8 cellular contexts compared by ENCODE assay signal in the genomic region with DNA sequence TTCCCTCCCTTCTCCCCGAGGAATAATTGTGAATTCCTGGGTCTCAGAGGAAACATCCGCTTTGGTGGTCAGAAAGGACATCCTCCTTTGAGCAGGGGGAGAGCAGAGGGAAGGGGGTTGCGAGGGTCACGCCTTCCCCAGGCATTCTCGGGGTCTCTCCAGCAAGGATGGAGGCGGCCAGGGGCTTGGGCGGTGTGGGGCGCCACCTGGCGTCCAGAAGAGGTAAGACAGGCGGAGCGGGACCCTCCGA.
DNase-seq lines count a peak whose midpoint lies in the region; ATAC-seq and TF ChIP-seq lines count a peak whose summit lies in the region.

No MANE protein-coding gene starts in this region.

- ATAC-seq in HG02798 (IDR thresholded peaks at IDR 0.05; ENCODE audit: poor library complexity, unreplicated experiment), result no peak

- H3K27ac ChIP-seq in esophagus muscularis mucosa (replicated peaks in 1 of 4), result peak overlapping the region; percentile 81 to 87 (median 82)
- H3K27ac ChIP-seq in neural cell (ENCODE audit: low read length), result no peak overlapping the region
- H3K27ac ChIP-seq in suprapubic skin, result no peak overlapping the region

- TF ChIP-seq CTCF in GM13977 (IDR thresholded peaks at IDR 0.05; ENCODE audit: extremely low read depth, insufficient read depth, missing control alignments) (peak; percentile 94), esophagus muscularis mucosa (IDR thresholded peaks at IDR 0.05) (peak; percentile 91 to 96 (median 96)), neural cell (IDR thresholded peaks at IDR 0.05; ENCODE audit: poor library complexity, severe bottlenecking) (peak; percentile 99), suprapubic skin (IDR thresholded peaks at IDR 0.05) (peak; percentile 73 to 94)

- H3F3A ChIP-seq in neural cell (ENCODE audit: insufficient read depth, low read length, poor library complexity, severe bottlenecking), result no peaks in the 10 kb centered on the region

- no peaks in the 10 kb centered on the region for H3K36me3 ChIP-seq in esophagus muscularis mucosa
- no peaks in the 10 kb centered on the region for H3K36me3 ChIP-seq in neural cell (ENCODE audit: insufficient read depth, low read length)
- no peaks in the 10 kb centered on the region for H3K36me3 ChIP-seq in suprapubic skin

- peak overlapping the region; percentile 30 for H3K9ac ChIP-seq in neural cell (ENCODE audit: low read length)

- H2AFZ ChIP-seq in neural cell (ENCODE audit: low read depth, low read length), result no peak overlapping the region

- TF ChIP-seq EP300 in esophagus muscularis mucosa (IDR thresholded peaks at IDR 0.05) (no peak), neural cell (conservative IDR thresholded peaks at IDR 0.05; ENCODE audit: poor library complexity, severe bottlenecking) (peak; percentile 31), suprapubic skin (IDR thresholded peaks at IDR 0.05) (no peak)

- H3K9me3 ChIP-seq in esophagus muscularis mucosa, result no peaks in the 10 kb centered on the region
- no peaks in the 10 kb centered on the region for H3K9me3 ChIP-seq in neural cell (ENCODE audit: low read length)
- no peaks in the 10 kb centered on the region for H3K9me3 ChIP-seq in suprapubic skin

- TF ChIP-seq POLR2A in esophagus muscularis mucosa (IDR thresholded peaks at IDR 0.05; ENCODE audit: low read depth) (no peak), suprapubic skin (IDR thresholded peaks at IDR 0.05) (no peak)

- no peak overlapping the region for H3K4me2 ChIP-seq in neural cell (ENCODE audit: low read length)

- H3K4me1 ChIP-seq in esophagus muscularis mucosa (peaks cover 16 to 28% (median 26%) of the 10 kb centered on the region in 4 donors), suprapubic skin (peaks cover 18% of the 10 kb centered on the region)

- H3K79me2 ChIP-seq in neural cell (replicated peaks; ENCODE audit: insufficient read depth, low read length), result no peaks in the 10 kb centered on the region

- peak; percentile 99 for TF ChIP-seq RAD21 in neural cell (conservative IDR thresholded peaks at IDR 0.05)

- DNase-seq in GM13977 (ENCODE audit: low spot score) (peak; percentile 86), HuH-7.5 (ENCODE audit: low spot score) (peak; percentile 75), esophagus muscularis mucosa (ENCODE audit: extremely low spot score) (no peak), suprapubic skin (ENCODE audit: low spot score in 2 of 2) (peak in 1 of 2 donors; percentile 80), DMS79 treated with DMSO at 0.1 percent for 48 hours (lab: John Stamatoyannopoulos, UW) (no peak)
- DNase-seq in activated CD8-positive, alpha-beta memory T cell treated with anti-CD3 and anti-CD28 coated beads, Interleukin-2, amount 50 U/mL, for 4 hours, result peak; percentile 57

- no peaks in the 10 kb centered on the region for H4K20me1 ChIP-seq in neural cell (ENCODE audit: insufficient read depth)

- H3K27me3 ChIP-seq in esophagus muscularis mucosa, result no peaks in the 10 kb centered on the region
- no peaks in the 10 kb centered on the region for H3K27me3 ChIP-seq in neural cell (ENCODE audit: insufficient read depth, low read depth, low read length)
- no peaks in the 10 kb centered on the region for H3K27me3 ChIP-seq in suprapubic skin

- intact Hi-C loops in esophagus muscularis mucosa (cut with DNase I), result loop anchor here (2.0 to 10.0 kb wide), 3 partner anchors 162 to 406 kb away; no protein-coding TSS in a partner anchor

- WGBS in esophagus muscularis mucosa, result 3% methylated on average over 11 of the region's 12 CpGs
- WGBS in suprapubic skin, result 2% methylated on average over 9 of the region's 12 CpGs

- in situ Hi-C loops in GM13977 (cut with MboI; ENCODE audit: low pct_unique_long_range_greater_than_20kb, low sequenced_read_pairs, unreplicated experiment), result no loop called here

- H3K4me3 ChIP-seq in esophagus muscularis mucosa (peak overlapping the region; percentile 31 to 44 (median 36)), neural cell (ENCODE audit: low read length) (peak overlapping the region; percentile 56), suprapubic skin (peak overlapping the region; percentile 3)

- no peaks in the 10 kb centered on the region for H3K9me2 ChIP-seq in neural cell (ENCODE audit: insufficient read depth, low read length)

TF ChIP-seq in neural cell, 6 proteins besides CTCF, POLR2A, EP300 and RAD21:
- TF ChIP-seq, protein P1, sequence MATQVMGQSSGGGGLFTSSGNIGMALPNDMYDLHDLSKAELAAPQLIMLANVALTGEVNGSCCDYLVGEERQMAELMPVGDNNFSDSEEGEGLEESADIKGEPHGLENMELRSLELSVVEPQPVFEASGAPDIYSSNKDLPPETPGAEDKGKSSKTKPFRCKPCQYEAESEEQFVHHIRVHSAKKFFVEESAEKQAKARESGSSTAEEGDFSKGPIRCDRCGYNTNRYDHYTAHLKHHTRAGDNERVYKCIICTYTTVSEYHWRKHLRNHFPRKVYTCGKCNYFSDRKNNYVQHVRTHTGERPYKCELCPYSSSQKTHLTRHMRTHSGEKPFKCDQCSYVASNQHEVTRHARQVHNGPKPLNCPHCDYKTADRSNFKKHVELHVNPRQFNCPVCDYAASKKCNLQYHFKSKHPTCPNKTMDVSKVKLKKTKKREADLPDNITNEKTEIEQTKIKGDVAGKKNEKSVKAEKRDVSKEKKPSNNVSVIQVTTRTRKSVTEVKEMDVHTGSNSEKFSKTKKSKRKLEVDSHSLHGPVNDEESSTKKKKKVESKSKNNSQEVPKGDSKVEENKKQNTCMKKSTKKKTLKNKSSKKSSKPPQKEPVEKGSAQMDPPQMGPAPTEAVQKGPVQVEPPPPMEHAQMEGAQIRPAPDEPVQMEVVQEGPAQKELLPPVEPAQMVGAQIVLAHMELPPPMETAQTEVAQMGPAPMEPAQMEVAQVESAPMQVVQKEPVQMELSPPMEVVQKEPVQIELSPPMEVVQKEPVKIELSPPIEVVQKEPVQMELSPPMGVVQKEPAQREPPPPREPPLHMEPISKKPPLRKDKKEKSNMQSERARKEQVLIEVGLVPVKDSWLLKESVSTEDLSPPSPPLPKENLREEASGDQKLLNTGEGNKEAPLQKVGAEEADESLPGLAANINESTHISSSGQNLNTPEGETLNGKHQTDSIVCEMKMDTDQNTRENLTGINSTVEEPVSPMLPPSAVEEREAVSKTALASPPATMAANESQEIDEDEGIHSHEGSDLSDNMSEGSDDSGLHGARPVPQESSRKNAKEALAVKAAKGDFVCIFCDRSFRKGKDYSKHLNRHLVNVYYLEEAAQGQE (IDR thresholded peaks at IDR 0.05; ENCODE audit: borderline replicate concordance), result peak; percentile 15
- peak; percentile 100 for TF ChIP-seq SMC3 (conservative IDR thresholded peaks at IDR 0.05; ENCODE audit: poor library complexity)
- TF ChIP-seq POLR2AphosphoS5 (IDR thresholded peaks at IDR 0.05), result no peak
- peak; percentile 43 for TF ChIP-seq TAF1 (IDR thresholded peaks at IDR 0.05; ENCODE audit: low read depth)

Comparison
In these comparisons a context has a peak if more than half of its experiments do, and no peak if none do; other contexts are left out.
1. DNase-seq: peak in GM13977 (single experiment), HuH-7.5 (single experiment) and activated CD8-positive, alpha-beta memory T cell treated with anti-CD3 and anti-CD28 coated beads, Interleukin-2, amount 50 U/mL, for 4 hours (single experiment); none in esophagus muscularis mucosa (single experiment) and DMS79 treated with DMSO at 0.1 percent for 48 hours (single experiment).
2. H3K27ac ChIP-seq: peak in esophagus muscularis mucosa (4 of 4); none in neural cell (single experiment) and suprapubic skin (single experiment).
3. H3K4me3 ChIP-seq: peak in every context shown above with its lines; median percentile 56 in neural cell; 36 in esophagus muscularis mucosa; 3 in suprapubic skin.
4. Peak in every context shown above with its lines, with median percentiles within 50 percentile points of each other: CTCF ChIP-seq.